In the genomic region with DNA sequence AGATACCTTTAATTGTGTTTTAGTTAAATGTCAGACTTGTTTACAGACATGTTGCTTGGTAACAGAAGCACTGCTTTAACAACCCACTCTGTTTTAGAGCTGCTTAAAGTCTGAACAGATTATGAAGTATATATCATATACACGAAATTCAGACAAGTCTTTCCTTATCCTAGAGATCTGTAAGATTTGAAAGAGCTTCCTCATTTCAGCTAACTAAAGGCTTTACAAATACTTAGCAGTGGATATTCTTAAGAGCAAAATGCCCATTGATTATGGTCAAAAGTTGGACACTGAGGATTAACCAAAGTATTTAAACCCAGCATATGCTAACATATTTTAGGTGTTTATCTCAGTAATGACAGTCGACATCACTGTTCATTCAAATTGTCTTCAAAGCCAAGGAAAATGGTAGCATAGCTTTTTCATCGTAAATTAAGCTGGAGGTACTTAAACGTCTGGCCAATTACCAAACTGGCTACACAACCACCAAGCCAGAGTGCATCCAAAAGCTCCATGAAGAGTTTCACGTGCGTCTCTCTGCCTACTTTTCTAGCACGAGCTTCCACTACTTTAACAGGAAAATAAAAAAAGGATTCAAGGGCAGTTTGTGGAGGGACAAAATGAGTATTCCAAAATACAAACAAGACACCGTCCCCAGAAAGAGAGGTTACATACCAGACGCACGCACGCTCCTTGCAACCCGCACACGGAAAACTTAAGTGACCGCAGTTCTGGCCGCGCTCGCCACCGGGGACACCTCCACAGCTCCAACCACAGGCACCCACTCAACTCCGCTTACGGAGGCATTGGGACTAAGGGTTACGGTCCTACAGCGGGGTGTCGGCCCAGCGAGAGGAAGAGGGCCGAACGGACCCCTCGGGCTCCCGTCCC, we compare ENCODE assay signal across 8 cellular contexts. TPM values are rescaled to one million over a fixed set of nuclear protein-coding genes. Genes with fewer than 3 reads are reported as not detected.
DNase-seq lines count a peak whose midpoint lies in the region; ATAC-seq and TF ChIP-seq lines count a peak whose summit lies in the region.

No MANE protein-coding gene starts in this region.

- H3K4me2 ChIP-seq in PC-9: peak overlapping the region; percentile 87

- intact Hi-C loops in PC-9 (cut with micrococcal nuclease; ENCODE audit: unreplicated experiment) (no loop called here), lower leg skin (cut with DNase I; ENCODE audit: low total_unique reads) (no loop called here)

- DNase-seq in CD1c-positive myeloid dendritic cell (ENCODE audit: extremely low spot score) (peak; percentile 41), PC-9 (no peak), choroid plexus epithelial cell (ENCODE audit: low read depth) (peak; percentile 55), lower leg skin (ENCODE audit: low spot score in 2 of 2) (no peak), G401 (ENCODE audit: low spot score) (no peak)

- no peaks in the 10 kb centered on the region for H3F3A ChIP-seq in PC-9 (ENCODE audit: insufficient read depth, low read depth)

- POLR2A ChIA-PET in PC-9 (lab: Charles Lee; ENCODE audit: unreplicated experiment): interaction anchor here (0.6 kb wide), 2 partner anchors 694 to 821 kb away, joined by 3 to 8 read pairs; no protein-coding TSS in a partner anchor

- no peaks in the 10 kb centered on the region for H3K36me3 ChIP-seq in PC-9 (ENCODE audit: low read depth)
- H3K36me3 ChIP-seq in thymus (ENCODE audit: control insufficient read depth, insufficient read depth): no peaks in the 10 kb centered on the region

- 0% methylated on average over 23 to 25 of the region's 28 CpGs for WGBS in lower leg skin, 2 donors
- under 1% methylated on average over 28 of the region's 28 CpGs for WGBS in thymus

- CTCF ChIA-PET in PC-9 (lab: Charles Lee): no interaction called here

- H3K4me1 ChIP-seq in PC-9 (replicated peaks; ENCODE audit: insufficient read depth): peaks cover 30% of the 10 kb centered on the region
- H3K4me1 ChIP-seq in thymus (ENCODE audit: control insufficient read depth, insufficient read depth, low read length): peaks cover 3% of the 10 kb centered on the region

- H3K79me2 ChIP-seq in PC-9 (ENCODE audit: low read depth): peaks cover 46% of the 10 kb centered on the region

- in situ Hi-C loops in G401 (cut with HindIII; ENCODE audit: low sequenced_read_pairs): no loop called here

- no peak for TF ChIP-seq CTCF in PC-9 (conservative IDR thresholded peaks at IDR 0.05)
- TF ChIP-seq CTCF in choroid plexus epithelial cell (conservative IDR thresholded peaks at IDR 0.05; ENCODE audit: low read depth, low read length): no peak
- TF ChIP-seq CTCF in lower leg skin (IDR thresholded peaks at IDR 0.05): no peak

- H4K20me1 ChIP-seq in PC-9 (ENCODE audit: insufficient read depth): no peaks in the 10 kb centered on the region

- H2AFZ ChIP-seq in PC-9: peak overlapping the region; percentile 92

- H3K27me3 ChIP-seq in PC-9 (ENCODE audit: insufficient read depth, low read depth): no peaks in the 10 kb centered on the region
- H3K27me3 ChIP-seq in thymus (ENCODE audit: control insufficient read depth, insufficient read depth): no peaks in the 10 kb centered on the region

- 0 out of 2 replicates have a peak, but pooled peaks cover 3% of the 10 kb centered on the region for H3K9me3 ChIP-seq in PC-9 (ENCODE audit: insufficient read depth, low read depth)
- no peaks in the 10 kb centered on the region for H3K9me3 ChIP-seq in thymus (ENCODE audit: control insufficient read depth)

- TF ChIP-seq POLR2A in lower leg skin (IDR thresholded peaks at IDR 0.05): no peak

- H3K27ac ChIP-seq in PC-9 (peak overlapping the region; percentile 57), thymus (ENCODE audit: low read depth) (peak overlapping the region; percentile 81)

- H3K4me3 ChIP-seq in PC-9 (peak overlapping the region; percentile 82), choroid plexus epithelial cell (ENCODE audit: low read depth, low read length) (peak overlapping the region; percentile 84), lower leg skin (ENCODE audit: low read depth, poor library complexity, severe bottlenecking) (peak overlapping the region; percentile 85), thymus (ENCODE audit: low read length) (peak overlapping the region; percentile 85)

- ATAC-seq in GM19023 (IDR thresholded peaks at IDR 0.05; ENCODE audit: unreplicated experiment) (peak; percentile 45), HG03354 (IDR thresholded peaks at IDR 0.05; ENCODE audit: poor library complexity, severe bottlenecking, unreplicated experiment) (peak; percentile 49)

- H3K9me2 ChIP-seq in PC-9 (ENCODE audit: insufficient read depth): no peaks in the 10 kb centered on the region

- TSS peak; percentile 73 for BruUV-seq in PC-9 (replicated peaks; lab: Mats Ljungman, UMichigan)

RNA-seq across cellular contexts. Expression of gene CEP83, which starts 0.5 kb away (rescaled TPM):
- total RNA-seq in PC-9 (2021) (19.6 and 25.4 TPM in 2 replicates), lower leg skin (1 to 10 TPM; 2.8 to 7.9 (median 6.5) TPM)
- polyA plus RNA-seq in thymus: 15.1 TPM
- total RNA-seq in G401 (2014; rRNA removed; shearing (Covaris generic)): 16.1 and 20.2 TPM in 2 replicates

Comparison
In these comparisons a context has a peak if more than half of its experiments do, and no peak if none do; other contexts are left out.
1. DNase-seq: peak in CD1c-positive myeloid dendritic cell (single experiment) and choroid plexus epithelial cell (single experiment); none in PC-9 (0 of 2), lower leg skin (0 of 2) and G401 (single experiment).
2. Peak in every context shown above with its lines, with median percentiles within 50 percentile points of each other: H3K4me3 ChIP-seq.